16 cellular contexts compared by ENCODE assay signal in the genomic region with DNA sequence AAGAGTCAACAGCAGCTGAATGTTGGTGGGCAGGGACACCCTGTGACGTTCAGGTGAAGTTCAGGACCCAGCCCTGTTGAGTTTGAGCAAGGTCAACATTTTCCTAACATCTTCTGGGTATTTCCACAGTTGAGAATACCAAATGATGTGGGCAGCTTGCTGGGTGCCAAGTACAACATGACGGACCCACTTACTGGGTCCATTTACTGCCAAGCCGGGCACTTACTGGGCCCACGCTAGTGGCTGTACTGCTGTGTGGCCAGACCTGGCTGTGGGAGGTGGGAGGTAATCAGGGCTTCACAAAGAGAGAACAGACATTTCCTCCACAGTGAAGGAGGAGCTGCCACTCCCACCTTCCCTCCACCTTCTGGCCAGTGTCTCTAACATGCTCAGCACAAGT.
DNase-seq lines count a peak whose midpoint lies in the region; ATAC-seq and TF ChIP-seq lines count a peak whose summit lies in the region.
"Had no signal": no experiment of that assay in that cellular context is flagged by ENCODE, and none has a peak within 500 bp of the region (broad histone marks: within the 10 kb centered on the region; RNA-seq: fewer than 3 reads in every experiment).

No MANE protein-coding gene starts in this region.

- peaks cover 75% of the 10 kb centered on the region for H3K4me1 Mint-ChIP-seq in dendritic cell treated with granulocyte-macrophage colony-stimulating factor and Interleukin-4, amounts not matched to agents 40 ng/mL and 50 ng/mL, for 4 days (ENCODE audit: low read depth)
- H3K4me1 Mint-ChIP-seq in HFFc6 (ENCODE audit: low read depth) = peaks cover 22% of the 10 kb centered on the region
- H3K4me1 Mint-ChIP-seq: CD8-positive, alpha-beta memory T cell; IgD-negative memory B cell had no signal

- in situ Hi-C loops in transverse colon (cut with MboI; ENCODE audit: low pct_ligation_motif_present in 1 of 4, low pct_unique_long_range_greater_than_20kb in 1 of 4, low sequenced_read_pairs in 3 of 4) = no loop called here

- no peaks in the 10 kb centered on the region for H3K36me3 ChIP-seq in Peyer's patch
- H3K36me3 ChIP-seq in right lobe of liver = no peaks in the 10 kb centered on the region
- no peaks in the 10 kb centered on the region for H3K36me3 ChIP-seq in transverse colon
- H3K36me3 ChIP-seq in stomach = no peaks in the 10 kb centered on the region
- no peaks in the 10 kb centered on the region for H3K36me3 ChIP-seq in left ventricle myocardium inferior

- WGBS in right lobe of liver (ENCODE audit: insufficient coverage, low coverage, low lambda C conversion rate, missing lambda C conversion rate) = 14% methylated on average over 1 of the region's 4 CpGs
- WGBS in transverse colon (ENCODE audit: low coverage in 1 of 2), 2 donors = 81% methylated on average over 4 of the region's 4 CpGs; no CpG with 5 or more reads in 1 of the 2 donors
- WGBS in stomach, 5 donors = 67 to 83% (median 73%) methylated on average over 4 of the region's 4 CpGs

- peak overlapping the region in 3 of 4 donors; percentile 31 to 78 (median 74) for H3K27ac ChIP-seq in Peyer's patch
- H3K27ac ChIP-seq in right lobe of liver = peak overlapping the region in 2 of 3 donors; percentile 58 to 79
- H3K27ac ChIP-seq in transverse colon = peak overlapping the region; percentile 17 to 81 (median 67)
- peak overlapping the region in 2 of 5 donors; percentile 60 to 72 for H3K27ac ChIP-seq in stomach
- H3K27ac ChIP-seq in left ventricle myocardium inferior (replicated peaks) = no peak overlapping the region

- DNase-seq in Peyer's patch = no peak
- DNase-seq in right lobe of liver = no peak
- no peak for DNase-seq in transverse colon
- no peak for DNase-seq in HFFc6
- no peak for DNase-seq in stomach
- no peak for DNase-seq in left ventricle myocardium inferior
- DNase-seq: ACHN; CD8-positive, alpha-beta memory T cell; EL; H9; NCI-H1436; NCI-H2081 treated with DMSO at 0.1 percent for 48 hours; NCI-H524; OCI-M1 had no signal

- intact Hi-C loops in dendritic cell treated with granulocyte-macrophage colony-stimulating factor and Interleukin-4, amounts not matched to agents 40 ng/mL and 50 ng/mL, for 4 days (cut with micrococcal nuclease) = no loop called here
- intact Hi-C loops in right lobe of liver (cut with DNase I) (no loop called here), transverse colon (cut with DNase I; ENCODE audit: low total_unique reads) (no loop called here), stomach (cut with DNase I; ENCODE audit: low total_unique reads) (no loop called here), left ventricle myocardium inferior (cut with micrococcal nuclease) (no loop called here)

- H3K27me3 Mint-ChIP-seq in dendritic cell treated with granulocyte-macrophage colony-stimulating factor and Interleukin-4, amounts not matched to agents 40 ng/mL and 50 ng/mL, for 4 days = peaks cover 18% of the 10 kb centered on the region
- H3K27me3 Mint-ChIP-seq in HFFc6 (ENCODE audit: insufficient read depth) = peaks cover 17% of the 10 kb centered on the region

- no peaks in the 10 kb centered on the region for H3K36me3 Mint-ChIP-seq in dendritic cell treated with granulocyte-macrophage colony-stimulating factor and Interleukin-4, amounts not matched to agents 40 ng/mL and 50 ng/mL, for 4 days (ENCODE audit: low read depth)
- H3K36me3 Mint-ChIP-seq in HFFc6 (ENCODE audit: low read depth) = no peaks in the 10 kb centered on the region
- H3K36me3 Mint-ChIP-seq: CD8-positive, alpha-beta memory T cell; IgD-negative memory B cell had no signal

- H3K4me3 ChIP-seq in Peyer's patch (no peak overlapping the region), right lobe of liver (no peak overlapping the region), transverse colon (no peak overlapping the region), stomach (no peak overlapping the region), left ventricle myocardium inferior (no peak overlapping the region)

- no peak for TF ChIP-seq POLR2A in Peyer's patch (IDR thresholded peaks at IDR 0.05)
- TF ChIP-seq POLR2A in right lobe of liver (IDR thresholded peaks at IDR 0.05) = peak; percentile 21
- no peak for TF ChIP-seq POLR2A in transverse colon (IDR thresholded peaks at IDR 0.05)
- TF ChIP-seq POLR2A in stomach (IDR thresholded peaks at IDR 0.05) = no peak

- TF ChIP-seq EP300 in transverse colon (IDR thresholded peaks at IDR 0.05; ENCODE audit: low read depth) = no peak
- no peak for TF ChIP-seq EP300 in stomach (IDR thresholded peaks at IDR 0.05)

- H3K9me3 ChIP-seq in Peyer's patch (no peaks in the 10 kb centered on the region), right lobe of liver (no peaks in the 10 kb centered on the region), transverse colon (no peaks in the 10 kb centered on the region), stomach (no peaks in the 10 kb centered on the region), left ventricle myocardium inferior (replicated peaks) (no peaks in the 10 kb centered on the region)

- H3K9me3 Mint-ChIP-seq in dendritic cell treated with granulocyte-macrophage colony-stimulating factor and Interleukin-4, amounts not matched to agents 40 ng/mL and 50 ng/mL, for 4 days = no peaks in the 10 kb centered on the region
- H3K9me3 Mint-ChIP-seq in HFFc6 = peaks cover 3% of the 10 kb centered on the region; the same call in 1 of the 2 replicates
- H3K9me3 Mint-ChIP-seq: CD8-positive, alpha-beta memory T cell; IgD-negative memory B cell had no signal

- H3K27ac Mint-ChIP-seq in dendritic cell treated with granulocyte-macrophage colony-stimulating factor and Interleukin-4, amounts not matched to agents 40 ng/mL and 50 ng/mL, for 4 days = peak overlapping the region; percentile 80
- no peak overlapping the region for H3K27ac Mint-ChIP-seq in HFFc6
- H3K27ac Mint-ChIP-seq: CD8-positive, alpha-beta memory T cell; IgD-negative memory B cell had no signal

- H3K27me3 ChIP-seq in Peyer's patch = no peaks in the 10 kb centered on the region
- no peaks in the 10 kb centered on the region for H3K27me3 ChIP-seq in right lobe of liver
- no peaks in the 10 kb centered on the region for H3K27me3 ChIP-seq in transverse colon
- H3K27me3 ChIP-seq in stomach = no peaks in the 10 kb centered on the region
- no peaks in the 10 kb centered on the region for H3K27me3 ChIP-seq in left ventricle myocardium inferior (ENCODE audit: low read depth)

- H3K4me1 ChIP-seq in Peyer's patch = no peaks in the 10 kb centered on the region
- H3K4me1 ChIP-seq in right lobe of liver = peaks cover 0 to 33% (median 3%) of the 10 kb centered on the region in 4 donors
- peaks cover 0 to 25% (median 17%) of the 10 kb centered on the region in 4 donors for H3K4me1 ChIP-seq in transverse colon
- peaks cover 0 to 24% (median 19%) of the 10 kb centered on the region in 4 donors for H3K4me1 ChIP-seq in stomach
- peaks cover 49% of the 10 kb centered on the region for H3K4me1 ChIP-seq in left ventricle myocardium inferior

- TF ChIP-seq CTCF in Peyer's patch (IDR thresholded peaks at IDR 0.05) (no peak), right lobe of liver (IDR thresholded peaks at IDR 0.05) (no peak), transverse colon (IDR thresholded peaks at IDR 0.05) (no peak), HFFc6 (IDR thresholded peaks at IDR 0.05) (no peak), stomach (IDR thresholded peaks at IDR 0.05) (no peak), left ventricle myocardium inferior (IDR thresholded peaks at IDR 0.05; ENCODE audit: borderline replicate concordance) (no peak)

- peak in 1 of 4 donors; percentile 21 for ATAC-seq in right lobe of liver

- H3K4me3 Mint-ChIP-seq in dendritic cell treated with granulocyte-macrophage colony-stimulating factor and Interleukin-4, amounts not matched to agents 40 ng/mL and 50 ng/mL, for 4 days = no peak overlapping the region
- no peak overlapping the region for H3K4me3 Mint-ChIP-seq in HFFc6
- H3K4me3 Mint-ChIP-seq: CD8-positive, alpha-beta memory T cell; H9; IgD-negative memory B cell had no signal
